In genomic region chr5:177474845-177475562, GRCh38 we compare ENCODE assay signal across 8 cellular contexts. TPM values are rescaled to one million over a fixed set of nuclear protein-coding genes. Genes with fewer than 3 reads are reported as not detected.
DNase-seq lines count a peak whose midpoint lies in the region; TF ChIP-seq lines count a peak whose summit lies in the region.
"Had no signal": no experiment of that assay in that cellular context is flagged by ENCODE, and none has a peak within 500 bp of the region (broad histone marks: within the 10 kb centered on the region; RNA-seq: fewer than 3 reads in every experiment).

No MANE protein-coding gene starts in this region.

- in situ Hi-C loops in KBM-7 (cut with MboI; ENCODE audit: low pct_unique_long_range_greater_than_20kb, low sequenced_read_pairs) = no loop called here

- H3K36me3 ChIP-seq in A673 (ENCODE audit: insufficient read depth, low read length, poor library complexity, severe bottlenecking) = peaks cover 9% of the 10 kb centered on the region

- H3K27me3 ChIP-seq in A673 (replicated peaks; ENCODE audit: insufficient read depth, low read depth, low read length, poor library complexity) = no peaks in the 10 kb centered on the region

- H3K4me3 ChIP-seq in A673 (ENCODE audit: low read depth, low read length, poor library complexity, severe bottlenecking) = no peak overlapping the region
- H3K4me3 ChIP-seq: HAP-1 had no signal

- peaks cover 49% of the 10 kb centered on the region for H3K4me1 Mint-ChIP-seq in glutamatergic neuron (ENCODE audit: low read depth, unreplicated experiment)

- BruUV-seq in A673 (replicated peaks; lab: Mats Ljungman, UMichigan) = no TSS peak

- H3K9me3 Mint-ChIP-seq in glutamatergic neuron (ENCODE audit: unreplicated experiment) = peaks cover 48% of the 10 kb centered on the region

- peaks cover 48% of the 10 kb centered on the region for H3K27me3 Mint-ChIP-seq in glutamatergic neuron (ENCODE audit: unreplicated experiment)

- no peaks in the 10 kb centered on the region for H3K9me3 ChIP-seq in A673 (ENCODE audit: low read depth, low read length, poor library complexity, severe bottlenecking)
- H3K9me3 ChIP-seq: HAP-1 had no signal

- no peak for TF ChIP-seq CTCF in A673 (conservative IDR thresholded peaks at IDR 0.05; ENCODE audit: low read depth, low read length)
- no peak for TF ChIP-seq CTCF in glutamatergic neuron (IDR thresholded peaks at IDR 0.05; ENCODE audit: partially characterized antibody, unreplicated experiment)

- intact Hi-C loops in A673 (cut with micrococcal nuclease; ENCODE audit: unreplicated experiment) = no loop called here

- H3K4me3 Mint-ChIP-seq in glutamatergic neuron (ENCODE audit: unreplicated experiment) = peak overlapping the region; percentile 79

- H3K27ac ChIP-seq in A673 (ENCODE audit: low read depth, low read length, poor library complexity, severe bottlenecking) = peak overlapping the region; percentile 34

- DNase-seq in A673 (ENCODE audit: low spot score) (no peak), KBM-7 (peak; percentile 53), glutamatergic neuron (peak; percentile 61), NCI-H2171 treated with DMSO at 0.1 percent for 48 hours (lab: John Stamatoyannopoulos, UW) (no peak), NCI-H345 treated with DMSO at 0.1 percent for 48 hours (lab: John Stamatoyannopoulos, UW; ENCODE audit: unreplicated experiment) (no peak), HK-2 (ENCODE audit: unreplicated experiment) (no peak)
- DNase-seq: NCI-H2029 treated with DMSO at 0.1 percent for 48 hours had no signal

- H3K27ac Mint-ChIP-seq in glutamatergic neuron (ENCODE audit: unreplicated experiment) = peak overlapping the region; percentile 95

- peaks cover 27% of the 10 kb centered on the region for H3K4me1 ChIP-seq in A673 (ENCODE audit: insufficient read depth, low read length, poor library complexity, severe bottlenecking)

- no peaks in the 10 kb centered on the region for H3K36me3 Mint-ChIP-seq in glutamatergic neuron (ENCODE audit: unreplicated experiment)

- POLR2A ChIA-PET in A673 (lab: Charles Lee; ENCODE audit: low non-redundant PET) = no interaction called here

- CTCF ChIA-PET in A673 (lab: Charles Lee) = no interaction called here

RNA-seq across cellular contexts. Expression of gene DBN1, which starts 1.6 kb away (rescaled TPM):
- total RNA-seq in A673 (2021) (271 and 286 TPM in 2 replicates), glutamatergic neuron (ENCODE audit: unreplicated experiment) (1,261 TPM)

RNA-seq across cellular contexts. Expression of gene PDLIM7, which starts 22.4 kb away (rescaled TPM):
- 116 and 132 TPM in 2 replicates for total RNA-seq in A673 (2021)
- total RNA-seq in glutamatergic neuron (ENCODE audit: unreplicated experiment) = 430 TPM

RNA-seq across cellular contexts. Expression of gene PRR7, which starts 28.4 kb away (rescaled TPM):
- total RNA-seq in A673 (2021) (3.0 and 5.3 TPM in 2 replicates), glutamatergic neuron (ENCODE audit: unreplicated experiment) (4.1 TPM)

RNA-seq across cellular contexts. Expression of gene DOK3, which starts 34.6 kb away (rescaled TPM):
- total RNA-seq in A673 (2021) (13.1 and 15.0 TPM in 2 replicates), glutamatergic neuron (ENCODE audit: unreplicated experiment) (29.2 TPM)

RNA-seq across cellular contexts. Expression of gene DDX41, which starts 41.8 kb away (rescaled TPM):
- total RNA-seq in A673 (2021) = 82.3 and 87.7 TPM in 2 replicates
- 125 TPM for total RNA-seq in glutamatergic neuron (ENCODE audit: unreplicated experiment)

Comparison
In these comparisons a context has a peak if more than half of its experiments do, and no peak if none do; other contexts are left out.
1. DNase-seq: peak in KBM-7 (single experiment) and glutamatergic neuron (single experiment); none in A673 (single experiment), NCI-H2171 treated with DMSO at 0.1 percent for 48 hours (single experiment), NCI-H345 treated with DMSO at 0.1 percent for 48 hours (single experiment) and HK-2 (single experiment).